In genomic region chr3:48919215-48920138, GRCh38 we compare ENCODE assay signal across 1 cellular context.
TF ChIP-seq lines count a peak whose summit lies in the region.

No MANE protein-coding gene starts in this region.

TF ChIP-seq in K562, 482 proteins besides CTCF, POLR2A, EP300 and RAD21 (continues in another document):
- TF ChIP-seq SAP30 (IDR thresholded peaks at IDR 0.05; ENCODE audit: borderline replicate concordance, insufficient read depth, low read depth, low read length, poor library complexity, severe bottlenecking) (peak; percentile 40), SP1 (CRISPR knock-in tag; IDR thresholded peaks at IDR 0.05) (0 out of 2 replicates have a peak, but pooled peaks have one; percentile 15), U2AF1 (optimal IDR thresholded peaks at IDR 0.05; ENCODE audit: low read depth, low read length) (peak; percentile 1), RBFOX2 (IDR thresholded peaks at IDR 0.05; ENCODE audit: low read depth, low read length) (peak; percentile 71), NEUROD1 (IDR thresholded peaks at IDR 0.05; ENCODE audit: borderline replicate concordance, low read depth, low read length, partially characterized antibody) (peak; percentile 20), FOXM1 (IDR thresholded peaks at IDR 0.05; ENCODE audit: low read depth) (no peak), FOXM1 (CRISPR knock-in tag; IDR thresholded peaks at IDR 0.05; ENCODE audit: low read depth) (0 out of 2 replicates have a peak, but pooled peaks have one; percentile 19), SUPT5H (IDR thresholded peaks at IDR 0.05) (0 out of 2 replicates have a peak, but pooled peaks have one; percentile 29), ZNF740 (CRISPR knock-in tag; IDR thresholded peaks at IDR 0.05) (0 out of 2 replicates have a peak, but pooled peaks have one; percentile 49), ZNF740 (tag; IDR thresholded peaks at IDR 0.05) (no peak), HDAC1 (IDR thresholded peaks at IDR 0.05) (peak in 1 of 2 experiments; percentile 42; a peak in 2 of 4 replicates), TOE1 (IDR thresholded peaks at IDR 0.05; ENCODE audit: borderline replicate concordance) (peak; percentile 41; the same call in 1 of the 2 replicates), TOE1 (CRISPR knock-in tag; IDR thresholded peaks at IDR 0.05; ENCODE audit: borderline replicate concordance, low read depth) (no peak), XRCC5 (IDR thresholded peaks at IDR 0.05; ENCODE audit: low read depth, low read length) (peak; percentile 27; the same call in 1 of the 2 replicates), POLR2AphosphoS5 (IDR thresholded peaks at IDR 0.05; ENCODE audit: control insufficient read depth, insufficient read depth, low read depth, low read length) (peak; percentile 51; the same call in 1 of the 2 replicates), USF1 (CRISPR knock-in tag; IDR thresholded peaks at IDR 0.05) (peak; percentile 65), ZNF395 (CRISPR knock-in tag; IDR thresholded peaks at IDR 0.05) (peak; percentile 60; the same call in 1 of the 2 replicates), PRPF4 (IDR thresholded peaks at IDR 0.05; ENCODE audit: insufficient read depth, low read depth, low read length, poor library complexity, severe bottlenecking) (peak; percentile 22), RAD51 (IDR thresholded peaks at IDR 0.05; ENCODE audit: borderline replicate concordance, low read depth) (peak; percentile 67), TAF1 (IDR thresholded peaks at IDR 0.05; ENCODE audit: control insufficient read depth, extremely low read depth, insufficient read depth, low read length, severe bottlenecking) (peak; percentile 25), EP400 (IDR thresholded peaks at IDR 0.05) (peak; percentile 38), SMARCA5 (IDR thresholded peaks at IDR 0.05) (no peak), E2F6 (IDR thresholded peaks at IDR 0.05; ENCODE audit: borderline replicate concordance in 1 of 2, extremely low read depth in 1 of 2, insufficient read depth in 1 of 2, insufficient read length in 1 of 2, low read depth in 1 of 2, low read length in 1 of 2, poor library complexity in 1 of 2, severe bottlenecking in 1 of 2) (peak in 1 of 2 experiments; percentile 16), ZNF384 (IDR thresholded peaks at IDR 0.05; ENCODE audit: low read depth, low read length) (peak; percentile 97), SIN3A (IDR thresholded peaks at IDR 0.05; ENCODE audit: borderline replicate concordance in 2 of 2, control insufficient read depth in 1 of 2, low read depth in 2 of 2, low read length in 2 of 2) (peak; percentile 77 to 83; a peak in 2 of 4 replicates), ZNF511 (CRISPR knock-in tag; IDR thresholded peaks at IDR 0.05) (0 out of 2 replicates have a peak, but pooled peaks have one; percentile 52), ELK1 (CRISPR knock-in tag; IDR thresholded peaks at IDR 0.05) (no peak), NKRF (IDR thresholded peaks at IDR 0.05; ENCODE audit: borderline replicate concordance) (peak; percentile 68), PHB (CRISPR knock-in tag; IDR thresholded peaks at IDR 0.05) (no peak), TFE3 (CRISPR knock-in tag; IDR thresholded peaks at IDR 0.05) (peak; percentile 13; the same call in 1 of the 2 replicates), RBM14 (IDR thresholded peaks at IDR 0.05; ENCODE audit: borderline replicate concordance, insufficient read depth, low read depth, low read length) (0 out of 2 replicates have a peak, but pooled peaks have one; percentile 43), TBP (optimal IDR thresholded peaks at IDR 0.05; ENCODE audit: low read depth, low read length) (peak; percentile 3), TRIM28 (IDR thresholded peaks at IDR 0.05) (no peak)
- TF ChIP-seq, protein P1, sequence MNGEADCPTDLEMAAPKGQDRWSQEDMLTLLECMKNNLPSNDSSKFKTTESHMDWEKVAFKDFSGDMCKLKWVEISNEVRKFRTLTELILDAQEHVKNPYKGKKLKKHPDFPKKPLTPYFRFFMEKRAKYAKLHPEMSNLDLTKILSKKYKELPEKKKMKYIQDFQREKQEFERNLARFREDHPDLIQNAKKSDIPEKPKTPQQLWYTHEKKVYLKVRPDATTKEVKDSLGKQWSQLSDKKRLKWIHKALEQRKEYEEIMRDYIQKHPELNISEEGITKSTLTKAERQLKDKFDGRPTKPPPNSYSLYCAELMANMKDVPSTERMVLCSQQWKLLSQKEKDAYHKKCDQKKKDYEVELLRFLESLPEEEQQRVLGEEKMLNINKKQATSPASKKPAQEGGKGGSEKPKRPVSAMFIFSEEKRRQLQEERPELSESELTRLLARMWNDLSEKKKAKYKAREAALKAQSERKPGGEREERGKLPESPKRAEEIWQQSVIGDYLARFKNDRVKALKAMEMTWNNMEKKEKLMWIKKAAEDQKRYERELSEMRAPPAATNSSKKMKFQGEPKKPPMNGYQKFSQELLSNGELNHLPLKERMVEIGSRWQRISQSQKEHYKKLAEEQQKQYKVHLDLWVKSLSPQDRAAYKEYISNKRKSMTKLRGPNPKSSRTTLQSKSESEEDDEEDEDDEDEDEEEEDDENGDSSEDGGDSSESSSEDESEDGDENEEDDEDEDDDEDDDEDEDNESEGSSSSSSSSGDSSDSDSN (IDR thresholded peaks at IDR 0.05; ENCODE audit: borderline replicate concordance in 1 of 2, low read depth in 2 of 2, low read length in 2 of 2), result no peak
- TF ChIP-seq, protein P2, sequence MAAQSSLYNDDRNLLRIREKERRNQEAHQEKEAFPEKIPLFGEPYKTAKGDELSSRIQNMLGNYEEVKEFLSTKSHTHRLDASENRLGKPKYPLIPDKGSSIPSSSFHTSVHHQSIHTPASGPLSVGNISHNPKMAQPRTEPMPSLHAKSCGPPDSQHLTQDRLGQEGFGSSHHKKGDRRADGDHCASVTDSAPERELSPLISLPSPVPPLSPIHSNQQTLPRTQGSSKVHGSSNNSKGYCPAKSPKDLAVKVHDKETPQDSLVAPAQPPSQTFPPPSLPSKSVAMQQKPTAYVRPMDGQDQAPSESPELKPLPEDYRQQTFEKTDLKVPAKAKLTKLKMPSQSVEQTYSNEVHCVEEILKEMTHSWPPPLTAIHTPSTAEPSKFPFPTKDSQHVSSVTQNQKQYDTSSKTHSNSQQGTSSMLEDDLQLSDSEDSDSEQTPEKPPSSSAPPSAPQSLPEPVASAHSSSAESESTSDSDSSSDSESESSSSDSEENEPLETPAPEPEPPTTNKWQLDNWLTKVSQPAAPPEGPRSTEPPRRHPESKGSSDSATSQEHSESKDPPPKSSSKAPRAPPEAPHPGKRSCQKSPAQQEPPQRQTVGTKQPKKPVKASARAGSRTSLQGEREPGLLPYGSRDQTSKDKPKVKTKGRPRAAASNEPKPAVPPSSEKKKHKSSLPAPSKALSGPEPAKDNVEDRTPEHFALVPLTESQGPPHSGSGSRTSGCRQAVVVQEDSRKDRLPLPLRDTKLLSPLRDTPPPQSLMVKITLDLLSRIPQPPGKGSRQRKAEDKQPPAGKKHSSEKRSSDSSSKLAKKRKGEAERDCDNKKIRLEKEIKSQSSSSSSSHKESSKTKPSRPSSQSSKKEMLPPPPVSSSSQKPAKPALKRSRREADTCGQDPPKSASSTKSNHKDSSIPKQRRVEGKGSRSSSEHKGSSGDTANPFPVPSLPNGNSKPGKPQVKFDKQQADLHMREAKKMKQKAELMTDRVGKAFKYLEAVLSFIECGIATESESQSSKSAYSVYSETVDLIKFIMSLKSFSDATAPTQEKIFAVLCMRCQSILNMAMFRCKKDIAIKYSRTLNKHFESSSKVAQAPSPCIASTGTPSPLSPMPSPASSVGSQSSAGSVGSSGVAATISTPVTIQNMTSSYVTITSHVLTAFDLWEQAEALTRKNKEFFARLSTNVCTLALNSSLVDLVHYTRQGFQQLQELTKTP (IDR thresholded peaks at IDR 0.05; ENCODE audit: low read depth in 1 of 2, partially characterized antibody in 2 of 2), result no peak
- TF ChIP-seq, protein P3, sequence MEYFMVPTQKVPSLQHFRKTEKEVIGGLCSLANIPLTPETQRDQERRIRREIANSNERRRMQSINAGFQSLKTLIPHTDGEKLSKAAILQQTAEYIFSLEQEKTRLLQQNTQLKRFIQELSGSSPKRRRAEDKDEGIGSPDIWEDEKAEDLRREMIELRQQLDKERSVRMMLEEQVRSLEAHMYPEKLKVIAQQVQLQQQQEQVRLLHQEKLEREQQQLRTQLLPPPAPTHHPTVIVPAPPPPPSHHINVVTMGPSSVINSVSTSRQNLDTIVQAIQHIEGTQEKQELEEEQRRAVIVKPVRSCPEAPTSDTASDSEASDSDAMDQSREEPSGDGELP (CRISPR knock-in tag; IDR thresholded peaks at IDR 0.05; ENCODE audit: borderline replicate concordance), result no peak
- TF ChIP-seq, protein P4, sequence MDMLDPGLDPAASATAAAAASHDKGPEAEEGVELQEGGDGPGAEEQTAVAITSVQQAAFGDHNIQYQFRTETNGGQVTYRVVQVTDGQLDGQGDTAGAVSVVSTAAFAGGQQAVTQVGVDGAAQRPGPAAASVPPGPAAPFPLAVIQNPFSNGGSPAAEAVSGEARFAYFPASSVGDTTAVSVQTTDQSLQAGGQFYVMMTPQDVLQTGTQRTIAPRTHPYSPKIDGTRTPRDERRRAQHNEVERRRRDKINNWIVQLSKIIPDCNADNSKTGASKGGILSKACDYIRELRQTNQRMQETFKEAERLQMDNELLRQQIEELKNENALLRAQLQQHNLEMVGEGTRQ (CRISPR knock-in tag; IDR thresholded peaks at IDR 0.05), result peak; percentile 58; the same call in 1 of the 2 replicates
